Comparison of ENCODE assay signal across 3 cellular contexts in genomic region chr2:173955004-173955403, GRCh38.
TF ChIP-seq lines count a peak whose summit lies in the region.

No MANE protein-coding gene starts in this region.

TF ChIP-seq in SK-N-SH, 30 proteins besides CTCF, POLR2A, EP300 and RAD21:
- TF ChIP-seq FOXJ3 (CRISPR knock-in tag; IDR thresholded peaks at IDR 0.05): no peak
- no peak for TF ChIP-seq ELF1 (IDR thresholded peaks at IDR 0.05)
- no peak for TF ChIP-seq TEAD4 (IDR thresholded peaks at IDR 0.05; ENCODE audit: borderline replicate concordance, insufficient read depth)
- TF ChIP-seq POLR2AphosphoS5 (IDR thresholded peaks at IDR 0.05; ENCODE audit: low read depth, low read length): no peak
- no peak for TF ChIP-seq EZH2phosphoT487 (IDR thresholded peaks at IDR 0.05; ENCODE audit: borderline replicate concordance, low read depth)

TF ChIP-seq in SK-N-SH treated with all-trans-retinoic acid at 6 μM for 48 hours, 23 proteins besides CTCF, POLR2A, EP300 and RAD21:
- TF ChIP-seq RARB (CRISPR knock-in tag; IDR thresholded peaks at IDR 0.05) (no peak), TOX (CRISPR knock-in tag; IDR thresholded peaks at IDR 0.05; ENCODE audit: borderline replicate concordance) (no peak)

TF ChIP-seq in K562, 482 proteins besides CTCF, POLR2A, EP300 and RAD21 (continued from another document):
- 0 out of 2 replicates have a peak, but pooled peaks have one; percentile 16 for TF ChIP-seq POLR2AphosphoS5 (IDR thresholded peaks at IDR 0.05; ENCODE audit: control insufficient read depth, insufficient read depth, low read depth, low read length)
- no peak for TF ChIP-seq NR2C1 (IDR thresholded peaks at IDR 0.05)
- TF ChIP-seq NR2C1 (tag; IDR thresholded peaks at IDR 0.05): no peak
